In genomic region chr17:10492004-10492403, GRCh38 we compare ENCODE assay signal across 43 cellular contexts. TPM values are rescaled to one million over a fixed set of nuclear protein-coding genes. Genes with fewer than 3 reads are reported as not detected.
"Had no signal": no experiment of that assay in that cellular context is flagged by ENCODE, and none has a peak within 500 bp of the region (broad histone marks: within the 10 kb centered on the region; RNA-seq: fewer than 3 reads in every experiment).

No MANE protein-coding gene starts in this region.

- H3K27me3 Mint-ChIP-seq: activated naive CD8-positive, alpha-beta T cell treated with anti-CD3 and anti-CD28 coated beads, Interleukin-2, amount 10 ng/mL, durations not matched to agents 7 days and 5 days had no signal

- H3K27me3 ChIP-seq: adrenal gland, ascending aorta, body of pancreas, brain microvascular endothelial cell, breast epithelium, cardiac muscle cell had no signal

- H3K4me3 Mint-ChIP-seq: activated naive CD4-positive, alpha-beta T cell treated with anti-CD3 and anti-CD28 coated beads for 36 hours; activated naive CD4-positive, alpha-beta T cell treated with anti-CD3 and anti-CD28 coated beads, Interleukin-2, amount 10 ng/mL, durations not matched to agents 7 days and 5 days; activated naive CD4-positive, alpha-beta T cell treated with anti-CD3 and anti-CD28 coated beads, Interleukin-2, amount 50 U/mL, for 24 hours; activated naive CD8-positive, alpha-beta T cell; activated naive CD8-positive, alpha-beta T cell treated with anti-CD3 and anti-CD28 coated beads for 36 hours; activated naive CD8-positive, alpha-beta T cell treated with anti-CD3 and anti-CD28 coated beads, Interleukin-2, amount 10 ng/mL, durations not matched to agents 7 days and 5 days; activated naive CD8-positive, alpha-beta T cell treated with anti-CD3 and anti-CD28 coated beads, Interleukin-2, amount 50 U/mL, for 24 hours; activated T-cell treated with anti-CD3 and anti-CD28 coated beads, Interleukin-2, amount 50 U/mL, for 24 hours; activated T-cell treated with anti-CD3 and anti-CD28 coated beads, Interleukin-2, amount 50 U/mL, for 4 hours; activated T-cell treated with anti-CD3 and anti-CD28 coated beads, Interleukin-2, amount 50 U/mL, for 72 hours; activated T-helper 1 cell treated with anti-CD3 and anti-CD28 coated beads, Interleukin-12 subunit alpha, Interleukin-12 subunit beta, Interleukin-2, Interleukin-4 antibody, amounts not matched to agents 30 ng/mL and 10 ng/mL and 1 ng/mL, durations not matched to agents 14 hours and 24 hours and 36 hours; activated T-helper 17 cell treated with anti-CD3 and anti-CD28 coated beads, Interleukin-2, amount 50 U/mL, for 72 hours; brain; central memory CD8-positive, alpha-beta T cell had no signal

- H3K36me3 Mint-ChIP-seq: activated naive CD4-positive, alpha-beta T cell treated with anti-CD3 and anti-CD28 coated beads, Interleukin-2, amount 10 ng/mL, durations not matched to agents 7 days and 5 days; activated naive CD8-positive, alpha-beta T cell; activated naive CD8-positive, alpha-beta T cell treated with anti-CD3 and anti-CD28 coated beads for 36 hours; activated naive CD8-positive, alpha-beta T cell treated with anti-CD3 and anti-CD28 coated beads, Interleukin-2, amount 10 ng/mL, durations not matched to agents 7 days and 5 days; brain had no signal

- FAIRE-seq: astrocyte, bronchial epithelial cell had no signal

- H3K27ac ChIP-seq: adrenal gland, ascending aorta, body of pancreas, brain microvascular endothelial cell, breast epithelium, cardiac muscle cell had no signal

- H3K4me3 ChIP-seq: adrenal gland, ascending aorta, body of pancreas, breast epithelium, cardiac muscle cell had no signal

- DNase-seq: activated effector memory CD4-positive, alpha-beta T cell treated with anti-CD3 and anti-CD28 coated beads, Interleukin-2, amount 50 U/mL, for 16 hours; activated effector memory CD4-positive, alpha-beta T cell treated with Interleukin-2 at 50 U/mL for 16 hours; activated gamma-delta T cell; activated gamma-delta T cell treated with Interleukin-2 at 50 U/mL for 16 hours; activated naive CD4-positive, alpha-beta T cell; activated naive CD4-positive, alpha-beta T cell treated with anti-CD3 and anti-CD28 coated beads for 36 hours; activated naive CD4-positive, alpha-beta T cell treated with anti-CD3 and anti-CD28 coated beads, Interleukin-2, amount 10 ng/mL, durations not matched to agents 7 days and 5 days; activated naive CD4-positive, alpha-beta T cell treated with anti-CD3 and anti-CD28 coated beads, Interleukin-2, amount 50 U/mL, for 16 hours; activated naive CD4-positive, alpha-beta T cell treated with Interleukin-2 at 50 U/mL for 16 hours; activated naive CD8-positive, alpha-beta T cell treated with anti-CD3 and anti-CD28 coated beads for 36 hours; activated naive CD8-positive, alpha-beta T cell treated with anti-CD3 and anti-CD28 coated beads, Interleukin-2, amount 10 ng/mL, durations not matched to agents 7 days and 5 days; activated naive CD8-positive, alpha-beta T cell treated with anti-CD3 and anti-CD28 coated beads, Interleukin-2, amount 50 U/mL, for 24 hours; activated T-cell treated with anti-CD3 and anti-CD28 coated beads, Interleukin-2, amount 50 U/mL, for 24 hours; activated T-cell treated with anti-CD3 and anti-CD28 coated beads, Interleukin-2, amount 50 U/mL, for 4 hours; activated T-cell treated with anti-CD3 and anti-CD28 coated beads, Interleukin-2, amount 50 U/mL, for 48 hours; activated T-cell treated with anti-CD3 and anti-CD28 coated beads, Interleukin-2, amount 50 U/mL, for 72 hours; adrenal gland; amniotic stem cell; amygdala; anterior cingulate cortex; aorta; body of pancreas; brain microvascular endothelial cell; caudate nucleus; central memory CD4-positive, alpha-beta T cell; cerebellar nuclear complex had no signal

- H3K36me3 ChIP-seq: adrenal gland, ascending aorta, brain microvascular endothelial cell, breast epithelium, cardiac muscle cell had no signal

- ATAC-seq: activated naive CD4-positive, alpha-beta T cell treated with anti-CD3 and anti-CD28 coated beads, Interleukin-2, amount 50 U/mL, for 72 hours; activated naive CD8-positive, alpha-beta T cell treated with anti-CD3 and anti-CD28 coated beads, Interleukin-2, amount 50 U/mL, for 24 hours; activated T-cell treated with anti-CD3 and anti-CD28 coated beads, Interleukin-2, amount 50 U/mL, for 4 hours; activated T-cell treated with anti-CD3 and anti-CD28 coated beads, Interleukin-2, amount 50 U/mL, for 72 hours; activated T-helper 17 cell treated with anti-CD3 and anti-CD28 coated beads, Interleukin-2, amount 50 U/mL, for 72 hours; body of pancreas had no signal

- H3K4me1 ChIP-seq: adrenal gland, ascending aorta, body of pancreas, breast epithelium had no signal

- H3K27ac Mint-ChIP-seq: activated naive CD4-positive, alpha-beta T cell treated with anti-CD3 and anti-CD28 coated beads for 36 hours; activated naive CD4-positive, alpha-beta T cell treated with anti-CD3 and anti-CD28 coated beads, Interleukin-2, amount 10 ng/mL, durations not matched to agents 7 days and 5 days; activated naive CD4-positive, alpha-beta T cell treated with anti-CD3 and anti-CD28 coated beads, Interleukin-2, amount 50 U/mL, for 24 hours; activated naive CD4-positive, alpha-beta T cell treated with anti-CD3 and anti-CD28 coated beads, Interleukin-2, amount 50 U/mL, for 72 hours; activated naive CD8-positive, alpha-beta T cell; activated naive CD8-positive, alpha-beta T cell treated with anti-CD3 and anti-CD28 coated beads for 36 hours; activated naive CD8-positive, alpha-beta T cell treated with anti-CD3 and anti-CD28 coated beads, Interleukin-2, amount 10 ng/mL, durations not matched to agents 7 days and 5 days; activated naive CD8-positive, alpha-beta T cell treated with anti-CD3 and anti-CD28 coated beads, Interleukin-2, amount 50 U/mL, for 24 hours; activated T-cell treated with anti-CD3 and anti-CD28 coated beads, Interleukin-2, amount 50 U/mL, for 24 hours; activated T-cell treated with anti-CD3 and anti-CD28 coated beads, Interleukin-2, amount 50 U/mL, for 72 hours; activated T-helper 1 cell treated with anti-CD3 and anti-CD28 coated beads, Interleukin-12 subunit alpha, Interleukin-12 subunit beta, Interleukin-2, Interleukin-4 antibody, amounts not matched to agents 30 ng/mL and 10 ng/mL and 1 ng/mL, durations not matched to agents 14 hours and 24 hours and 36 hours; activated T-helper 17 cell treated with anti-CD3 and anti-CD28 coated beads, Interleukin-2, amount 50 U/mL, for 72 hours; activated T-helper 2 cell treated with anti-CD3 and anti-CD28 coated beads, Interferon-gamma antibody, Interleukin-2, Interleukin-4, amounts not matched to agents 10 μg/mL and 5 μg/mL and 100 μg/mL, durations not matched to agents 14 hours and 24 hours and 36 hours; brain had no signal

- H3K4me1 Mint-ChIP-seq: activated naive CD4-positive, alpha-beta T cell treated with anti-CD3 and anti-CD28 coated beads, Interleukin-2, amount 10 ng/mL, durations not matched to agents 7 days and 5 days; activated naive CD4-positive, alpha-beta T cell treated with anti-CD3 and anti-CD28 coated beads, Interleukin-2, amount 50 U/mL, for 24 hours; activated naive CD8-positive, alpha-beta T cell treated with anti-CD3 and anti-CD28 coated beads for 36 hours; activated naive CD8-positive, alpha-beta T cell treated with anti-CD3 and anti-CD28 coated beads, Interleukin-2, amount 10 ng/mL, durations not matched to agents 7 days and 5 days; activated naive CD8-positive, alpha-beta T cell treated with anti-CD3 and anti-CD28 coated beads, Interleukin-2, amount 50 U/mL, for 24 hours; activated T-helper 17 cell treated with anti-CD3 and anti-CD28 coated beads, Interleukin-2, amount 50 U/mL, for 72 hours; brain; central memory CD8-positive, alpha-beta T cell had no signal

RNA-seq across cellular contexts. Expression of gene MYH4, which starts 22.6 kb away (rescaled TPM):
- total RNA-seq: activated naive CD4-positive, alpha-beta T cell treated with anti-CD3 and anti-CD28 coated beads for 36 hours; activated naive CD4-positive, alpha-beta T cell treated with anti-CD3 and anti-CD28 coated beads, Interleukin-2, amount 50 U/mL, for 72 hours; activated naive CD8-positive, alpha-beta T cell treated with anti-CD3 and anti-CD28 coated beads for 36 hours; activated naive CD8-positive, alpha-beta T cell treated with anti-CD3 and anti-CD28 coated beads, Interleukin-2, amount 10 ng/mL, durations not matched to agents 7 days and 5 days; activated T-cell treated with anti-CD3 and anti-CD28 coated beads, Interleukin-2, amount 50 U/mL, for 4 hours; activated T-cell treated with anti-CD3 and anti-CD28 coated beads, Interleukin-2, amount 50 U/mL, for 72 hours; activated T-helper 1 cell treated with anti-CD3 and anti-CD28 coated beads, Interleukin-12 subunit alpha, Interleukin-12 subunit beta, Interleukin-2, Interleukin-4 antibody, amounts not matched to agents 30 ng/mL and 10 ng/mL and 1 ng/mL, durations not matched to agents 14 hours and 24 hours and 36 hours; activated T-helper 17 cell treated with anti-CD3 and anti-CD28 coated beads, Interleukin-2, amount 50 U/mL, for 72 hours; activated T-helper 2 cell treated with anti-CD3 and anti-CD28 coated beads, Interferon-gamma antibody, Interleukin-2, Interleukin-4, amounts not matched to agents 10 μg/mL and 5 μg/mL and 100 μg/mL, durations not matched to agents 14 hours and 24 hours and 36 hours; adrenal gland; aorta; ascending aorta; astrocyte; body of pancreas; breast epithelium; bronchial epithelial cell; cardiac septum; cerebellum; chondrocyte had no signal
- polyA plus RNA-seq: adipose tissue, adrenal gland, aorta had no signal

RNA-seq across cellular contexts. Expression of gene MYH1, which starts 26.3 kb away (rescaled TPM):
- total RNA-seq: activated naive CD4-positive, alpha-beta T cell treated with anti-CD3 and anti-CD28 coated beads for 36 hours; activated naive CD4-positive, alpha-beta T cell treated with anti-CD3 and anti-CD28 coated beads, Interleukin-2, amount 50 U/mL, for 72 hours; activated naive CD8-positive, alpha-beta T cell treated with anti-CD3 and anti-CD28 coated beads for 36 hours; activated naive CD8-positive, alpha-beta T cell treated with anti-CD3 and anti-CD28 coated beads, Interleukin-2, amount 10 ng/mL, durations not matched to agents 7 days and 5 days; activated T-cell treated with anti-CD3 and anti-CD28 coated beads, Interleukin-2, amount 50 U/mL, for 4 hours; activated T-cell treated with anti-CD3 and anti-CD28 coated beads, Interleukin-2, amount 50 U/mL, for 72 hours; activated T-helper 1 cell treated with anti-CD3 and anti-CD28 coated beads, Interleukin-12 subunit alpha, Interleukin-12 subunit beta, Interleukin-2, Interleukin-4 antibody, amounts not matched to agents 30 ng/mL and 10 ng/mL and 1 ng/mL, durations not matched to agents 14 hours and 24 hours and 36 hours; activated T-helper 17 cell treated with anti-CD3 and anti-CD28 coated beads, Interleukin-2, amount 50 U/mL, for 72 hours; activated T-helper 2 cell treated with anti-CD3 and anti-CD28 coated beads, Interferon-gamma antibody, Interleukin-2, Interleukin-4, amounts not matched to agents 10 μg/mL and 5 μg/mL and 100 μg/mL, durations not matched to agents 14 hours and 24 hours and 36 hours; aorta; ascending aorta; astrocyte; body of pancreas; bronchial epithelial cell; cardiac muscle cell; chondrocyte had no signal
- polyA plus RNA-seq: cardiac muscle cell had no signal

RNA-seq across cellular contexts. Expression of gene MYH2, which starts 57.5 kb away (rescaled TPM):
- total RNA-seq: activated naive CD4-positive, alpha-beta T cell treated with anti-CD3 and anti-CD28 coated beads for 36 hours; activated naive CD4-positive, alpha-beta T cell treated with anti-CD3 and anti-CD28 coated beads, Interleukin-2, amount 50 U/mL, for 72 hours; activated naive CD8-positive, alpha-beta T cell treated with anti-CD3 and anti-CD28 coated beads for 36 hours; activated naive CD8-positive, alpha-beta T cell treated with anti-CD3 and anti-CD28 coated beads, Interleukin-2, amount 10 ng/mL, durations not matched to agents 7 days and 5 days; activated T-cell treated with anti-CD3 and anti-CD28 coated beads, Interleukin-2, amount 50 U/mL, for 4 hours; activated T-cell treated with anti-CD3 and anti-CD28 coated beads, Interleukin-2, amount 50 U/mL, for 72 hours; activated T-helper 1 cell treated with anti-CD3 and anti-CD28 coated beads, Interleukin-12 subunit alpha, Interleukin-12 subunit beta, Interleukin-2, Interleukin-4 antibody, amounts not matched to agents 30 ng/mL and 10 ng/mL and 1 ng/mL, durations not matched to agents 14 hours and 24 hours and 36 hours; activated T-helper 17 cell treated with anti-CD3 and anti-CD28 coated beads, Interleukin-2, amount 50 U/mL, for 72 hours; activated T-helper 2 cell treated with anti-CD3 and anti-CD28 coated beads, Interferon-gamma antibody, Interleukin-2, Interleukin-4, amounts not matched to agents 10 μg/mL and 5 μg/mL and 100 μg/mL, durations not matched to agents 14 hours and 24 hours and 36 hours; aorta; ascending aorta; body of pancreas; bronchial epithelial cell; cardiac muscle cell; chondrocyte had no signal
- polyA plus RNA-seq: cardiac muscle cell had no signal
